In the genomic region with DNA sequence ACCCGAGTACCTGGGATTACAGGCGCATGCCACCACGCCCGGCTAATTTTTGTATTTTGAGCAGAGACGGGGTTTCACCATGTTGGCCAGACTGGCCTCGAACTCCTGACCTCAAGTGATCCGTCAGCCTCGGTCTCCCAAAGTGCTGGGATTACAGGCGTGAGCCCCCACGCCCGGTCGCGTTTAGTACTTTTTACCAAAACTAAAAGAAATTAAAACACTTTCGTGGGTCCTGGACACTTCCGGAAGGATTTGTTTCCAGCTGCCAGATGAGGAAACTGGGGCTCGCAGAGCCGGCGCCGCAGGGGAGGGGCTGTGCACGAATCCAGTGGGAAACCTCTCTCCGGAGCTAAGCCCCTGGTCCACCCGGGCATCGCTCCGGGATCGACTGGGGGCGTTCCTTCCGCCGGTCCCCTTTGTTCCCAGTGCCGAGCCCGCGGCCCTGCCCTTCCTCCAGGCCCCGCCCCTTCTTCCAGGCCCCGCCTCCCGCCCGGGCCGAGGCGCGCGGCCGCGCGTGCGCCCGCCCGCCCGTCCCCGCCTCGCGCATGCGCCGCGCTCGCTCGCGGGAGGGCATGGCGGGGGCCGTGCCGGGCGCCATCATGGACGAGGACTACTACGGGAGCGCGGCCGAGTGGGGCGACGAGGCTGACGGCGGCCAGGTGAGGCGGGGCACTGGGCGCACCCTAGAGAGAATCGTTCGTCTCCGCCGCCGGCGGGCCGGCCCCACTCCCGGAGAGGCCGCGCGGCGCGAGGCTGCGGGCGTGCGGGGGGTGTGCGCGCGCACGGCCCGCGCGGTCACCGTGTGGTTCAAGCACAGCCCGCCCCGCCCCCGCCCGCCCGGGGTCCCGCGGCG, we compare ENCODE assay signal across 8 cellular contexts. TPM values are rescaled to one million over a fixed set of nuclear protein-coding genes. Genes with fewer than 3 reads are reported as not detected.
DNase-seq lines count a peak whose midpoint lies in the region; ATAC-seq and TF ChIP-seq lines count a peak whose summit lies in the region.

A gene with protein sequence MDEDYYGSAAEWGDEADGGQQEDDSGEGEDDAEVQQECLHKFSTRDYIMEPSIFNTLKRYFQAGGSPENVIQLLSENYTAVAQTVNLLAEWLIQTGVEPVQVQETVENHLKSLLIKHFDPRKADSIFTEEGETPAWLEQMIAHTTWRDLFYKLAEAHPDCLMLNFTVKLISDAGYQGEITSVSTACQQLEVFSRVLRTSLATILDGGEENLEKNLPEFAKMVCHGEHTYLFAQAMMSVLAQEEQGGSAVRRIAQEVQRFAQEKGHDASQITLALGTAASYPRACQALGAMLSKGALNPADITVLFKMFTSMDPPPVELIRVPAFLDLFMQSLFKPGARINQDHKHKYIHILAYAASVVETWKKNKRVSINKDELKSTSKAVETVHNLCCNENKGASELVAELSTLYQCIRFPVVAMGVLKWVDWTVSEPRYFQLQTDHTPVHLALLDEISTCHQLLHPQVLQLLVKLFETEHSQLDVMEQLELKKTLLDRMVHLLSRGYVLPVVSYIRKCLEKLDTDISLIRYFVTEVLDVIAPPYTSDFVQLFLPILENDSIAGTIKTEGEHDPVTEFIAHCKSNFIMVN (plus strand): TSS at position 546 of the 853 bp plus-strand sequence. CDS start 54 bp downstream, at position 600.

- H3K4me3 ChIP-seq in trophoblast cell (ENCODE audit: low read depth, low read length) (peak within 1 kb of the TSS; percentile 86), tibial nerve (peak within 1 kb of the TSS; percentile 54 to 89 (median 60))

- peak within 1 kb of the TSS; percentile 98 for H3K14ac ChIP-seq in trophoblast cell (ENCODE audit: low read length)

- POLR2A ChIA-PET in GM10248 (lab: Yijun Ruan, JAX), result interaction anchor here (0.7 to 1.6 kb wide), 2 partner anchors 12 to 19 kb away, joined by 3 read pairs; no protein-coding TSS in a partner anchor

- TF ChIP-seq EP300 in tibial nerve (IDR thresholded peaks at IDR 0.05), result peak in 1 of 2 donors; percentile 82

- no peak within 1 kb of the TSS for H2BK12ac ChIP-seq in trophoblast cell (ENCODE audit: low read length)

- H3K79me1 ChIP-seq in trophoblast cell (ENCODE audit: low read length), result peaks cover 9% of the 10 kb centered on the region

- peak within 1 kb of the TSS; percentile 80 for H3K4ac ChIP-seq in trophoblast cell (ENCODE audit: low read depth, low read length)

- no CpG with 5 or more reads among the region's 102 CpGs for WGBS in trophoblast cell (ENCODE audit: extremely low coverage, insufficient coverage, insufficient read length)
- WGBS in tibial nerve, 2 donors, result 19 to 27% methylated on average over 26 to 42 of the region's 102 CpGs

- peaks cover 31% of the 10 kb centered on the region for H3K4me1 Mint-ChIP-seq in activated naive CD8-positive, alpha-beta T cell treated with anti-CD3 and anti-CD28 coated beads, Interleukin-2, amount 50 U/mL, for 24 hours

- CTCF ChIA-PET in GM10248 (lab: Yijun Ruan, JAX), result interaction anchor here (1.2 to 2.5 kb wide), 3 partner anchors 12 to 51 kb away, joined by 3 to 8 read pairs (median 6); no protein-coding TSS in a partner anchor

- peak within 1 kb of the TSS; percentile 92 for H3K27ac Mint-ChIP-seq in activated naive CD8-positive, alpha-beta T cell treated with anti-CD3 and anti-CD28 coated beads, Interleukin-2, amount 50 U/mL, for 24 hours

- TF ChIP-seq CTCF in GM10248 (IDR thresholded peaks at IDR 0.05; ENCODE audit: control extremely low read depth, extremely low read depth, low read depth, missing control alignments) (no peak), tibial nerve (IDR thresholded peaks at IDR 0.05) (no peak)

- H3K18ac ChIP-seq in trophoblast cell (ENCODE audit: low read length), result peak within 1 kb of the TSS; percentile 99

- peak within 1 kb of the TSS; percentile 90 for H3K4me3 Mint-ChIP-seq in activated naive CD8-positive, alpha-beta T cell treated with anti-CD3 and anti-CD28 coated beads, Interleukin-2, amount 50 U/mL, for 24 hours

- H3K27me3 Mint-ChIP-seq in activated naive CD8-positive, alpha-beta T cell treated with anti-CD3 and anti-CD28 coated beads, Interleukin-2, amount 50 U/mL, for 24 hours, result no peaks in the 10 kb centered on the region

- H3K9ac ChIP-seq in trophoblast cell (ENCODE audit: low read length), result peak within 1 kb of the TSS; percentile 85

- H3K23ac ChIP-seq in trophoblast cell (ENCODE audit: low read length), result no peak within 1 kb of the TSS

- peak within 1 kb of the TSS; percentile 98 for H2BK5ac ChIP-seq in trophoblast cell (ENCODE audit: low read depth, low read length, poor library complexity)

- H3K4me1 ChIP-seq in trophoblast cell (ENCODE audit: control insufficient read depth in 1 of 2, insufficient read depth in 2 of 2, low read length in 2 of 2), result peaks cover 3 to 13% of the 10 kb centered on the region in 2 experiments
- peaks cover 0 to 45% (median 24%) of the 10 kb centered on the region in 4 donors for H3K4me1 ChIP-seq in tibial nerve

- peaks cover 2% of the 10 kb centered on the region for H3K9me3 ChIP-seq in trophoblast cell (ENCODE audit: insufficient read depth, low read depth, low read length)
- peaks cover 0 to 8% (median 0%) of the 10 kb centered on the region in 4 donors for H3K9me3 ChIP-seq in tibial nerve

- peak within 1 kb of the TSS; percentile 99 for H2BK120ac ChIP-seq in trophoblast cell (ENCODE audit: insufficient read depth, low read length, poor library complexity)

- no peaks in the 10 kb centered on the region for H3K36me3 ChIP-seq in trophoblast cell (ENCODE audit: control insufficient read depth in 1 of 2, insufficient read depth in 2 of 2, low read length in 2 of 2)
- H3K36me3 ChIP-seq in tibial nerve, result no peaks in the 10 kb centered on the region

- no peaks in the 10 kb centered on the region for H3K27me3 ChIP-seq in trophoblast cell (ENCODE audit: insufficient read depth, low read length)
- H3K27me3 ChIP-seq in tibial nerve, result no peaks in the 10 kb centered on the region

- H2AFZ ChIP-seq in trophoblast cell (ENCODE audit: insufficient read depth, low read length, poor library complexity), result peak within 1 kb of the TSS; percentile 98

- peak within 1 kb of the TSS; percentile 99 for H4K8ac ChIP-seq in trophoblast cell (ENCODE audit: low read depth, low read length)

- ATAC-seq in HG02588 (IDR thresholded peaks at IDR 0.05; ENCODE audit: unreplicated experiment), result peak; percentile 80
- peak; percentile 83 for ATAC-seq in activated naive CD8-positive, alpha-beta T cell treated with anti-CD3 and anti-CD28 coated beads, Interleukin-2, amount 50 U/mL, for 24 hours

- peaks cover 6% of the 10 kb centered on the region for H3K79me2 ChIP-seq in trophoblast cell (ENCODE audit: control insufficient read depth, insufficient read depth, low read length, poor library complexity)

- H4K91ac ChIP-seq in trophoblast cell (ENCODE audit: low read depth, low read length), result peak within 1 kb of the TSS; percentile 99

- intact Hi-C loops in cardiac septum (cut with DNase I), result loop anchor here (1.0 to 5.0 kb wide), 4 partner anchors 25 to 88 kb away; partner anchors contain the start of gene ATP5F1E

- H3K9me3 Mint-ChIP-seq in activated naive CD8-positive, alpha-beta T cell treated with anti-CD3 and anti-CD28 coated beads, Interleukin-2, amount 50 U/mL, for 24 hours, result peaks cover 6% of the 10 kb centered on the region

- H3K36me3 Mint-ChIP-seq in activated naive CD8-positive, alpha-beta T cell treated with anti-CD3 and anti-CD28 coated beads, Interleukin-2, amount 50 U/mL, for 24 hours (ENCODE audit: low read depth), result peaks cover 19% of the 10 kb centered on the region

- H2AK5ac ChIP-seq in trophoblast cell (ENCODE audit: low read length), result no peak within 1 kb of the TSS

- peak within 1 kb of the TSS; percentile 97 for H4K12ac ChIP-seq in trophoblast cell (ENCODE audit: low read depth, low read length)

- peak within 1 kb of the TSS; percentile 99 for H3K4me2 ChIP-seq in trophoblast cell (ENCODE audit: low read length)

- DNase-seq in GM10248 (ENCODE audit: extremely low spot score), result peak; percentile 98
- DNase-seq in NCI-H1092 treated with DMSO at 0.1 percent for 48 hours (lab: John Stamatoyannopoulos, UW), result peak; percentile 86
- peak; percentile 93 for DNase-seq in SW480 (ENCODE audit: low spot score)
- peak; percentile 95 for DNase-seq in activated naive CD8-positive, alpha-beta T cell treated with anti-CD3 and anti-CD28 coated beads, Interleukin-2, amount 50 U/mL, for 24 hours
- peak; percentile 95 for DNase-seq in cardiac septum (ENCODE audit: low spot score)
- peak; percentile 74 to 93 for DNase-seq in trophoblast cell
- DNase-seq in tibial nerve (ENCODE audit: low spot score in 2 of 2), result peak; percentile 77 to 80

- H3K27ac ChIP-seq in trophoblast cell (ENCODE audit: low read depth, low read length) (peak within 1 kb of the TSS; percentile 72), tibial nerve (peak within 1 kb of the TSS; percentile 43 to 92 (median 81))

- TF ChIP-seq POLR2A in tibial nerve (IDR thresholded peaks at IDR 0.05), result peak; percentile 51 to 82

RNA-seq across cellular contexts. Expression of the gene that starts here (rescaled TPM):
- 34.7 TPM for total RNA-seq in cardiac septum
- polyA plus RNA-seq in trophoblast cell (2013), result 40.7 and 44.1 TPM in 2 replicates
- total RNA-seq in tibial nerve, result 10 to 100 TPM; 54.2 to 72.9 (median 56.8) TPM

Comparison
In these comparisons a context has a peak if more than half of its experiments do, and no peak if none do; other contexts are left out.
1. Peak in every context shown above with its lines: DNase-seq, ATAC-seq, H3K4me3 ChIP-seq and H3K27ac ChIP-seq.